Comparison of ENCODE assay signal across 31 cellular contexts in the genomic region with DNA sequence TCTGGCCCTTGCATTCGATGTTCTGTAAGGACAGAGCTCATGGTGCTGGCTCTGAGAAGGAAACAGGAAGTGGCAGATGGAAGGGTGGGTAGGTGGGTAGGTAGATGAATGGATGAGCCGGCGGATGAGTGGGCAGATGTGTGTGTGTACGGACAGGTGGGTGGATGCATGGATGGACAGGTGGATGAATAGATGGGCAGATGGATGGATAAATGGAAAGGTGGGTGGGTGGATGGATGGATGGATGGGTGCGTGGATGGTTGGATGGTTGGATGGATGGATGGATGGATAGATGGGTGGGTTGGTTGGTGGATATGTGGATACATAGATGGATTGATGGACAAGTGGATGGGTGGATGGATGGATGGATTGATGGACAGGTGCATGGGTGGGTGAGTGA. TPM values are rescaled to one million over a fixed set of nuclear protein-coding genes. Genes with fewer than 3 reads are reported as not detected.
DNase-seq lines count a peak whose midpoint lies in the region; ATAC-seq, FAIRE-seq and TF ChIP-seq lines count a peak whose summit lies in the region.
"Had no signal": no experiment of that assay in that cellular context is flagged by ENCODE, and none has a peak within 500 bp of the region (broad histone marks: within the 10 kb centered on the region; RNA-seq: fewer than 3 reads in every experiment).

No MANE protein-coding gene starts in this region.

- no peak overlapping the region for H4K91ac ChIP-seq in H1 (replicated peaks; ENCODE audit: insufficient read length, low read length)

- CTCF ChIA-PET in H1 (lab: Charles Lee; ENCODE audit: partially characterized antibody): interaction anchor here (1.4 kb wide), 1 partner anchor 11 kb away, joined by 5 read pairs; no protein-coding TSS in a partner anchor

- H3K27me3 ChIP-seq in heart left ventricle (peaks cover 0 to 7% (median 0%) of the 10 kb centered on the region in 9 donors), Loucy (ENCODE audit: insufficient read depth, low read length, poor library complexity, severe bottlenecking) (no peaks in the 10 kb centered on the region), H1 (replicated peaks in 1 of 4; ENCODE audit: control insufficient read depth in 3 of 4, extremely low read depth in 1 of 4, insufficient read depth in 3 of 4, low read length in 3 of 4) (no peaks in the 10 kb centered on the region; a peak in 1 of 7 replicates)

- H3K79me1 ChIP-seq in H1 (ENCODE audit: low read depth, low read length): no peaks in the 10 kb centered on the region

- no peak overlapping the region for H3K23ac ChIP-seq in H1 (ENCODE audit: insufficient read length)

- H2BK12ac ChIP-seq in H1 (ENCODE audit: low read depth, low read length): no peak overlapping the region

- H3K36me3 ChIP-seq in heart left ventricle (no peaks in the 10 kb centered on the region), Loucy (ENCODE audit: insufficient read depth, low read length) (no peaks in the 10 kb centered on the region), H1 (ENCODE audit: control insufficient read depth in 2 of 4, insufficient read depth in 4 of 4, low read length in 3 of 4) (no peaks in the 10 kb centered on the region)
- H3K36me3 ChIP-seq: HAP-1 had no signal

- no peak overlapping the region for H3K14ac ChIP-seq in H1 (ENCODE audit: insufficient read length)

- POLR2A ChIA-PET in H1 (lab: Charles Lee; ENCODE audit: partially characterized antibody): no interaction called here

- no peaks in the 10 kb centered on the region for H3F3A ChIP-seq in Loucy (ENCODE audit: low read depth)

- TF ChIP-seq POLR2A in heart left ventricle (IDR thresholded peaks at IDR 0.05) (no peak), H1 (IDR thresholded peaks at IDR 0.05; ENCODE audit: control extremely low read depth in 1 of 2, low read depth in 2 of 2, low read length in 2 of 2) (no peak)

- no peak overlapping the region for H2BK120ac ChIP-seq in H1 (replicated peaks; ENCODE audit: low read depth, low read length)

- H2AK5ac ChIP-seq in H1 (ENCODE audit: low read depth, low read length): peak overlapping the region; percentile 39; the same call in 1 of the 2 replicates

- ATAC-seq in Right ventricle myocardium inferior: no peak
- no peak for ATAC-seq in heart left ventricle
- ATAC-seq in GM18520 (IDR thresholded peaks at IDR 0.05; ENCODE audit: unreplicated experiment): no peak
- ATAC-seq in HG02678 (IDR thresholded peaks at IDR 0.05; ENCODE audit: unreplicated experiment): no peak
- ATAC-seq in stimulated activated naive CD8-positive, alpha-beta T cell treated with anti-CD3 and anti-CD28 coated beads, Interleukin-15, Interleukin-2, amounts not matched to agents 100 U/mL and 50 U/mL, for 24 hours: no peak
- ATAC-seq: A549; CD8-positive, alpha-beta T cell; HepG2 had no signal

- peak; percentile 17 for DNase-seq in Right ventricle myocardium inferior (ENCODE audit: missing footprints)
- no peak for DNase-seq in heart left ventricle
- no peak for DNase-seq in H1 (ENCODE audit: low read depth in 1 of 2, low spot score in 2 of 2)
- DNase-seq in stimulated activated naive CD8-positive, alpha-beta T cell treated with anti-CD3 and anti-CD28 coated beads, Interleukin-15, Interleukin-2, amounts not matched to agents 100 U/mL and 50 U/mL, for 24 hours: no peak
- DNase-seq: AML-193; Caco-2; CD8-positive, alpha-beta T cell; DMS 273 treated with DMSO at 0.1 percent for 48 hours; DMS79; GF-D8; GM23248; KG1; MM.1S; NCI-H1048; NCI-H1417; NCI-H1694; NCI-H2029 treated with DMSO at 0.1 percent for 48 hours; NCI-H446 treated with DMSO at 0.1 percent for 48 hours; NCI-H526; RPMI8226; SHP77; T-helper 1 cell had no signal

- FAIRE-seq in H1 (lab: Jason Lieb, UNC): no peak
- FAIRE-seq: A549, HepG2 had no signal

- H2BK20ac ChIP-seq in H1 (ENCODE audit: low read length): no peak overlapping the region

- TF ChIP-seq EP300 in H1 (IDR thresholded peaks at IDR 0.05; ENCODE audit: borderline replicate concordance in 1 of 2, low read depth in 2 of 2, low read length in 2 of 2): no peak

- no peak overlapping the region for H3K9ac ChIP-seq in Loucy (ENCODE audit: low read depth, low read length, poor library complexity, severe bottlenecking)
- no peak overlapping the region for H3K9ac ChIP-seq in H1 (replicated peaks in 1 of 4; ENCODE audit: extremely low read depth in 1 of 4, low read depth in 3 of 4, low read length in 3 of 4)
- H3K9ac ChIP-seq: GM23248 had no signal

- intact Hi-C loops in Right ventricle myocardium inferior (cut with DNase I): no loop called here
- intact Hi-C loops in heart left ventricle (cut with DNase I): no loop called here

- H3K9me2 ChIP-seq in Loucy (replicated peaks; ENCODE audit: low read depth, low read length): no peaks in the 10 kb centered on the region

- peaks cover 9% of the 10 kb centered on the region; the same call in 1 of the 2 replicates for H3K23me2 ChIP-seq in H1 (ENCODE audit: low read depth, low read length)

- H2AFZ ChIP-seq in Loucy (ENCODE audit: low read length) (0 out of 2 replicates have a peak overlapping the region, but pooled peaks have one; percentile 39), H1 (ENCODE audit: low read length) (no peak overlapping the region)
- H2AFZ ChIP-seq: GM23248 had no signal

- no peak overlapping the region for H2BK15ac ChIP-seq in H1 (ENCODE audit: low read length)

- TF ChIP-seq RAD21 in H1 (IDR thresholded peaks at IDR 0.05 in 1 of 2, conservative IDR thresholded peaks at IDR 0.05 in 1 of 2; ENCODE audit: low read depth in 2 of 2, low read length in 2 of 2): no peak

- no peak overlapping the region for H3K27ac ChIP-seq in heart left ventricle
- H3K27ac ChIP-seq in H1 (ENCODE audit: low read depth, low read length): no peak overlapping the region
- H3K27ac ChIP-seq: A549, C4-2B, GM23248 had no signal

- H3K4ac ChIP-seq in H1 (replicated peaks; ENCODE audit: insufficient read length, low read depth, low read length): no peak overlapping the region

- no peak overlapping the region for H3K56ac ChIP-seq in H1 (replicated peaks; ENCODE audit: insufficient read length, low read depth, low read length)

- no peak overlapping the region for H4K8ac ChIP-seq in H1 (ENCODE audit: extremely low read depth, insufficient read depth, low read length)

- H2BK5ac ChIP-seq in H1 (ENCODE audit: low read depth, low read length): no peak overlapping the region

- H3K4me2 ChIP-seq in Loucy (ENCODE audit: low read depth, low read length, poor library complexity, severe bottlenecking) (no peak overlapping the region), H1 (ENCODE audit: insufficient read depth in 1 of 2, low read depth in 2 of 2, low read length in 2 of 2) (no peak overlapping the region)
- H3K4me2 ChIP-seq: A549 had no signal

- H4K5ac ChIP-seq in H1 (ENCODE audit: insufficient read length, low read depth, low read length): no peak overlapping the region

- TF ChIP-seq CTCF in heart left ventricle (IDR thresholded peaks at IDR 0.05) (no peak), Loucy (conservative IDR thresholded peaks at IDR 0.05; ENCODE audit: low read length) (no peak), H1 (IDR thresholded peaks at IDR 0.05; ENCODE audit: control extremely low read depth in 1 of 3, insufficient read depth in 1 of 3, low read depth in 1 of 3, low read length in 3 of 3) (no peak)

- H3K79me2 ChIP-seq in Loucy (ENCODE audit: insufficient read depth, low read length) (no peaks in the 10 kb centered on the region), H1 (ENCODE audit: control insufficient read depth in 1 of 2, insufficient read depth in 2 of 2, low read length in 2 of 2) (no peaks in the 10 kb centered on the region)

- H3K9me3 ChIP-seq in heart left ventricle (no peaks in the 10 kb centered on the region), Loucy (ENCODE audit: insufficient read depth, low read depth, low read length) (no peaks in the 10 kb centered on the region), H1 (ENCODE audit: insufficient read depth in 2 of 2, low read depth in 1 of 2, low read length in 1 of 2) (no peaks in the 10 kb centered on the region)
- H3K9me3 ChIP-seq: A549, Caco-2, HAP-1 had no signal

- 95 to 97% (median 97%) methylated on average over 5 of the region's 5 CpGs for WGBS in heart left ventricle, 4 donors
- 91 to 100% methylated on average over 1 to 5 of the region's 5 CpGs for whole genome bisulfite sequencing in H1 (ENCODE audit: extremely low coverage in 1 of 2, insufficient coverage in 1 of 2, insufficient read length in 1 of 2, insufficient replicate concordance in 2 of 2, low coverage in 1 of 2, low lambda C conversion rate in 2 of 2, missing lambda C conversion rate in 1 of 2), 2 experiments

- H3K18ac ChIP-seq in H1 (ENCODE audit: extremely low read depth, low read length): no peak overlapping the region

- peaks cover 0 to 38% (median 24%) of the 10 kb centered on the region in 12 donors for H3K4me1 ChIP-seq in heart left ventricle
- H3K4me1 ChIP-seq in Loucy (ENCODE audit: insufficient read depth, low read length, poor library complexity, severe bottlenecking): peaks cover 3% of the 10 kb centered on the region
- H3K4me1 ChIP-seq in H1 (replicated peaks in 1 of 4; ENCODE audit: control insufficient read depth in 3 of 4, insufficient read depth in 4 of 4, low read length in 3 of 4): peaks cover 8 to 13% (median 11%) of the 10 kb centered on the region in 4 experiments
- H3K4me1 ChIP-seq: HAP-1 had no signal

- H3K4me3 ChIP-seq in heart left ventricle (no peak overlapping the region), Loucy (ENCODE audit: low read length, poor library complexity, severe bottlenecking) (no peak overlapping the region), H1 (ENCODE audit: extremely low read depth in 1 of 4, insufficient read depth in 2 of 4, low read depth in 3 of 4, low read length in 4 of 4) (no peak overlapping the region)
- H3K4me3 ChIP-seq: A549, GM23248, HAP-1 had no signal

- H4K20me1 ChIP-seq in Loucy (ENCODE audit: insufficient read depth, low read length, poor library complexity, severe bottlenecking): no peaks in the 10 kb centered on the region
- H4K20me1 ChIP-seq in H1 (replicated peaks in 1 of 2; ENCODE audit: control insufficient read depth in 1 of 2, insufficient read depth in 2 of 2, low read length in 2 of 2): no peaks in the 10 kb centered on the region

RNA-seq across cellular contexts. Expression of a gene that starts 27.6 kb away (rescaled TPM):
- total RNA-seq in Right ventricle myocardium inferior: 101 TPM
- total RNA-seq in heart left ventricle: 10 to 100 TPM; 59.0 to 96.2 (median 78.1) TPM
- 10 to 100 TPM; 27.5 to 47.6 TPM for polyA plus RNA-seq in heart left ventricle
- 8.9 and 9.7 TPM in 2 replicates for total RNA-seq in H1 (2021; fragmentation: NEBNext Ultra II Directional; extraction: Animal tissue kit (Norgen Biotek cat#: 25700))
- polyA plus RNA-seq in H1 (2011; rRNA removed): 2.6 and 4.5 TPM in 2 replicates
- polyA plus RNA-seq in H1 (2011; cell fraction: cytosol; rRNA removed): 2.7 TPM
- 9.9 TPM for polyA plus RNA-seq in H1 (2011; cell fraction: nucleus; rRNA removed)
- 5.3 to 8.0 TPM (median 5.5 TPM) in 4 replicates for polyA plus RNA-seq in H1 (2012, experiment 1 of 2)
- polyA plus RNA-seq in H1 (2012, experiment 2 of 2): 2.4 TPM
- polyA plus RNA-seq in H1 (2013, experiment 1 of 2): 4.8 TPM
- polyA plus RNA-seq in H1 (2013, experiment 2 of 2): 5.1 TPM
- 5.4 and 9.3 TPM in 2 replicates for polyA minus RNA-seq in H1 (2011; rRNA and poly(A)+ RNA removed)
- polyA minus RNA-seq in H1 (2011; cell fraction: cytosol; rRNA and poly(A)+ RNA removed): 5.7 TPM
- 7.7 TPM for polyA minus RNA-seq in H1 (2011; cell fraction: nucleus; rRNA and poly(A)+ RNA removed)

RNA-seq across cellular contexts. Expression of a gene that starts 53.2 kb away (rescaled TPM):
- 2.5 TPM for total RNA-seq in Right ventricle myocardium inferior
- total RNA-seq in heart left ventricle: 1 to 10 TPM; 1.1 to 9.6 (median 2.1) TPM
- 1 to 10 TPM; 1.7 to 9.6 TPM for polyA plus RNA-seq in heart left ventricle
- not detected in 2 replicates for total RNA-seq in H1 (2021; fragmentation: NEBNext Ultra II Directional; extraction: Animal tissue kit (Norgen Biotek cat#: 25700))
- polyA plus RNA-seq in H1 (2011; rRNA removed): not detected in 2 replicates
- 0.03 TPM for polyA plus RNA-seq in H1 (2011; cell fraction: cytosol; rRNA removed)
- polyA plus RNA-seq in H1 (2011; cell fraction: nucleus; rRNA removed): not detected
- polyA plus RNA-seq in H1 (2012, experiment 1 of 2): not detected in 4 replicates
- not detected for polyA plus RNA-seq in H1 (2012, experiment 2 of 2)
- under 0.01 TPM for polyA plus RNA-seq in H1 (2013, experiment 1 of 2)
- polyA plus RNA-seq in H1 (2013, experiment 2 of 2): 0.02 TPM
- polyA minus RNA-seq in H1 (2011; rRNA and poly(A)+ RNA removed): 0.16 TPM in 1 of 2 replicates, not detected in the other
- not detected for polyA minus RNA-seq in H1 (2011; cell fraction: cytosol; rRNA and poly(A)+ RNA removed)
- polyA minus RNA-seq in H1 (2011; cell fraction: nucleus; rRNA and poly(A)+ RNA removed): 0.20 TPM
- total RNA-seq: Caco-2, GM23248, HepG2, HT1080, SK-MEL-5 had no signal
- polyA plus RNA-seq: GM23248, HepG2 had no signal
